27 cellular contexts compared by ENCODE assay signal in the genomic region with DNA sequence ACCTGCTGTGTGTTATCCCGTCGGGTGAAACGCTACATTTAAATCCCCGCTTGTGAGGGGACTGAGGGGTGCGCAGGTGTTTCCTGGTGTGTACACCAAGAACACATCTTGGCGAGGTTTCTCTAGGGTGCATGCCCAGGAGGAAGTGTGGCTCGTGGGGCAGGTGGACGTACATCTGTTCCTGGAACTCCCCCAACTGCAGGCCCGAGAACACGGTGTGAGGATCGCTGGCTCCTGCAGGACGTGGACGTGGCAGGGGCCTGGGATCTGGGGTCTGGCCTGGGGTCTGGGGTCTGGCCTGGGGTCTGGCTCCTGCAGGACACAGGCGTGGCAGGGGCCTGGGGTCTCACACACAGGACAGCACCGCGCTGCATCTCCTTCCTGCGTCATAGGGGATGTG. TPM values are rescaled to one million over a fixed set of nuclear protein-coding genes. Genes with fewer than 3 reads are reported as not detected.
DNase-seq lines count a peak whose midpoint lies in the region; FAIRE-seq and TF ChIP-seq lines count a peak whose summit lies in the region.
"Had no signal": no experiment of that assay in that cellular context is flagged by ENCODE, and none has a peak within 500 bp of the region (broad histone marks: within the 10 kb centered on the region; RNA-seq: fewer than 3 reads in every experiment).

No MANE protein-coding gene starts in this region.

- peaks cover 4% of the 10 kb centered on the region for H3K9me3 Mint-ChIP-seq in activated CD4-positive, alpha-beta T cell treated with anti-CD3 and anti-CD28 coated beads, Interleukin-2, amount 10 ng/mL, durations not matched to agents 7 days and 5 days

- peaks cover 2% of the 10 kb centered on the region for H3K36me3 Mint-ChIP-seq in activated CD4-positive, alpha-beta T cell treated with anti-CD3 and anti-CD28 coated beads, Interleukin-2, amount 10 ng/mL, durations not matched to agents 7 days and 5 days (ENCODE audit: low read depth)

- H3K4me1 ChIP-seq in BLaER1 treated with 17β-estradiol and CSF1 and Interleukin-3, amounts not matched to agents 10 nM and 100 nM, result peaks cover 0 to 46% (median 27%) of the 10 kb centered on the region in 10 experiments; a peak in 15 of 20 replicates
- no peaks in the 10 kb centered on the region for H3K4me1 ChIP-seq in kidney (ENCODE audit: control insufficient read depth in 1 of 2, insufficient read depth in 1 of 2, low read depth in 1 of 2, low read length in 2 of 2)
- H3K4me1 ChIP-seq in MM.1S (ENCODE audit: low read length), result no peaks in the 10 kb centered on the region
- H3K4me1 ChIP-seq: HAP-1, SJSA1 had no signal

- no peaks in the 10 kb centered on the region; a peak in 1 of 22 replicates for H3K9me3 ChIP-seq in BLaER1 treated with 17β-estradiol and CSF1 and Interleukin-3, amounts not matched to agents 10 nM and 100 nM (replicated peaks in 1 of 11)
- no peaks in the 10 kb centered on the region for H3K9me3 ChIP-seq in kidney (ENCODE audit: control insufficient read depth in 1 of 2, low read length in 2 of 2)
- no peaks in the 10 kb centered on the region for H3K9me3 ChIP-seq in MM.1S (replicated peaks; ENCODE audit: insufficient read depth, low read length)
- H3K9me3 ChIP-seq: HAP-1, MG63, SJSA1 had no signal

- peak overlapping the region in 8 of 11 experiments; percentile 46 to 66 (median 54); a peak in 15 of 22 replicates for H3K4me2 ChIP-seq in BLaER1 treated with 17β-estradiol and CSF1 and Interleukin-3, amounts not matched to agents 10 nM and 100 nM
- no peak overlapping the region for H3K4me2 ChIP-seq in MM.1S (ENCODE audit: low read depth, low read length)

- no peaks in the 10 kb centered on the region for H3K9me2 ChIP-seq in MM.1S (replicated peaks; ENCODE audit: insufficient read depth, low read length)

- CTCF ChIA-PET in activated CD4-positive, alpha-beta T cell treated with anti-CD3 and anti-CD28 coated beads, Interleukin-2, amount 10 ng/mL, durations not matched to agents 7 days and 5 days (lab: Charles Lee), result no interaction called here

- intact Hi-C loops in kidney (cut with DNase I), result no loop called here
- intact Hi-C loops in posterior vena cava (cut with DNase I), result no loop called here

- peaks cover 0 to 20% (median 0%) of the 10 kb centered on the region in 11 experiments; a peak in 5 of 22 replicates for H4K20me1 ChIP-seq in BLaER1 treated with 17β-estradiol and CSF1 and Interleukin-3, amounts not matched to agents 10 nM and 100 nM
- no peaks in the 10 kb centered on the region for H4K20me1 ChIP-seq in MM.1S (ENCODE audit: insufficient read depth, low read length)

- no peak overlapping the region for H3K4me3 Mint-ChIP-seq in activated CD4-positive, alpha-beta T cell treated with anti-CD3 and anti-CD28 coated beads, Interleukin-2, amount 10 ng/mL, durations not matched to agents 7 days and 5 days
- H3K4me3 Mint-ChIP-seq: HFFc6 had no signal

- no peak overlapping the region for H3K4me3 ChIP-seq in BLaER1 treated with 17β-estradiol and CSF1 and Interleukin-3, amounts not matched to agents 10 nM and 100 nM
- H3K4me3 ChIP-seq in kidney (ENCODE audit: low read length in 2 of 2) (no peak overlapping the region), MM.1S (ENCODE audit: low read length) (no peak overlapping the region), coronary artery (no peak overlapping the region)
- H3K4me3 ChIP-seq: GM23248, HAP-1, MG63, SJSA1 had no signal

- no peaks in the 10 kb centered on the region for H3K36me3 ChIP-seq in BLaER1 treated with 17β-estradiol and CSF1 and Interleukin-3, amounts not matched to agents 10 nM and 100 nM
- no peaks in the 10 kb centered on the region for H3K36me3 ChIP-seq in kidney (ENCODE audit: control insufficient read depth in 1 of 2, insufficient read depth in 2 of 2, low read length in 2 of 2)
- no peaks in the 10 kb centered on the region for H3K36me3 ChIP-seq in MM.1S (replicated peaks; ENCODE audit: insufficient read depth, low read length)
- H3K36me3 ChIP-seq: HAP-1, MG63, SJSA1 had no signal

- H3F3A ChIP-seq in MM.1S (ENCODE audit: insufficient read depth, low read length), result no peaks in the 10 kb centered on the region

- peaks cover 0 to 5% (median 0%) of the 10 kb centered on the region in 11 experiments; a peak in 1 of 22 replicates for H3K27me3 ChIP-seq in BLaER1 treated with 17β-estradiol and CSF1 and Interleukin-3, amounts not matched to agents 10 nM and 100 nM
- H3K27me3 ChIP-seq in MM.1S (replicated peaks; ENCODE audit: insufficient read depth, low read length), result peaks cover 75% of the 10 kb centered on the region
- H3K27me3 ChIP-seq: MG63, SJSA1 had no signal

- no peak for TF ChIP-seq CTCF in kidney (IDR thresholded peaks at IDR 0.05; ENCODE audit: borderline replicate concordance, extremely low read depth, insufficient read depth)
- no peak for TF ChIP-seq CTCF in MM.1S (IDR thresholded peaks at IDR 0.05; ENCODE audit: low read length)
- no peak for TF ChIP-seq CTCF in coronary artery (IDR thresholded peaks at IDR 0.05)

- H3K27me3 Mint-ChIP-seq in activated CD4-positive, alpha-beta T cell treated with anti-CD3 and anti-CD28 coated beads, Interleukin-2, amount 10 ng/mL, durations not matched to agents 7 days and 5 days, result peaks cover 7% of the 10 kb centered on the region

- no peaks in the 10 kb centered on the region for H3K79me2 ChIP-seq in MM.1S (ENCODE audit: low read length)

- DNase-seq in G401 (ENCODE audit: low spot score), result peak; percentile 72
- DNase-seq in kidney, result peak; percentile 48
- DNase-seq in posterior vena cava (ENCODE audit: low spot score), result peak; percentile 58
- no peak for DNase-seq in MM.1S
- DNase-seq in coronary artery (ENCODE audit: low spot score), result no peak
- DNase-seq in activated CD4-positive, alpha-beta T cell treated with anti-CD3 and anti-CD28 coated beads, Interleukin-2, amount 10 ng/mL, durations not matched to agents 7 days and 5 days, result no peak
- DNase-seq: Calu3, DMS79 treated with DMSO at 0.1 percent for 48 hours, GM23248, HFFc6, IMR-90, KG1, MG63, NCI-H1417, NCI-H1694, NCI-H2081 treated with DMSO at 0.1 percent for 48 hours, NCI-H2171, NCI-H226, NCI-H510A, NCI-H69, PC-3, Right ventricle myocardium superior had no signal

- in situ Hi-C loops in G401 (cut with HindIII; ENCODE audit: low sequenced_read_pairs), result no loop called here

- no peak overlapping the region for H3K27ac Mint-ChIP-seq in activated CD4-positive, alpha-beta T cell treated with anti-CD3 and anti-CD28 coated beads, Interleukin-2, amount 10 ng/mL, durations not matched to agents 7 days and 5 days
- H3K27ac Mint-ChIP-seq: HFFc6 had no signal

- no peak overlapping the region for H2AFZ ChIP-seq in MM.1S (ENCODE audit: low read length)
- H2AFZ ChIP-seq: GM23248 had no signal

- POLR2A ChIA-PET in activated CD4-positive, alpha-beta T cell treated with anti-CD3 and anti-CD28 coated beads, Interleukin-2, amount 10 ng/mL, durations not matched to agents 7 days and 5 days (lab: Charles Lee), result no interaction called here

- FAIRE-seq in kidney (lab: Jason Lieb, UNC), result no peak

- H3K4me1 Mint-ChIP-seq in activated CD4-positive, alpha-beta T cell treated with anti-CD3 and anti-CD28 coated beads, Interleukin-2, amount 10 ng/mL, durations not matched to agents 7 days and 5 days, result no peaks in the 10 kb centered on the region

- H3K9ac ChIP-seq in BLaER1 treated with 17β-estradiol and CSF1 and Interleukin-3, amounts not matched to agents 10 nM and 100 nM, result no peak overlapping the region
- H3K9ac ChIP-seq in kidney (ENCODE audit: low read length in 2 of 2) (no peak overlapping the region), MM.1S (ENCODE audit: low read length) (no peak overlapping the region)
- H3K9ac ChIP-seq: GM23248 had no signal

- no peak overlapping the region for H3K27ac ChIP-seq in BLaER1 treated with 17β-estradiol and CSF1 and Interleukin-3, amounts not matched to agents 10 nM and 100 nM
- H3K27ac ChIP-seq in kidney (ENCODE audit: low read depth in 2 of 2, low read length in 2 of 2) (no peak overlapping the region), MM.1S (ENCODE audit: low read length) (no peak overlapping the region), coronary artery (no peak overlapping the region)
- H3K27ac ChIP-seq: GM23248, SJSA1 had no signal

RNA-seq across cellular contexts. Expression of a gene that starts 10.1 kb away (rescaled TPM):
- 0.47 and 4.0 TPM in 2 replicates for total RNA-seq in G401 (2014; rRNA removed; shearing (Covaris generic))
- total RNA-seq in kidney (8.7 TPM), posterior vena cava (under 1 TPM; 0.33 to 0.37 TPM)
- 0.43 TPM for polyA plus RNA-seq in kidney (ENCODE audit: insufficient read depth, low read depth, low replicate concordance)
- total RNA-seq in activated CD4-positive, alpha-beta T cell treated with anti-CD3 and anti-CD28 coated beads, Interleukin-2, amount 10 ng/mL, durations not matched to agents 7 days and 5 days, result under 1 TPM; 0.07 to 0.08 TPM
- total RNA-seq: A673, PC-3, Right ventricle myocardium superior, RPMI7951 had no signal

RNA-seq across cellular contexts. Expression of a gene that starts 59.9 kb away (rescaled TPM):
- not detected in 2 replicates for total RNA-seq in G401 (2014; rRNA removed; shearing (Covaris generic))
- not detected for total RNA-seq in kidney
- not detected for polyA plus RNA-seq in kidney (ENCODE audit: insufficient read depth, low read depth, low replicate concordance)
- not detected for total RNA-seq in posterior vena cava
- not detected for total RNA-seq in activated CD4-positive, alpha-beta T cell treated with anti-CD3 and anti-CD28 coated beads, Interleukin-2, amount 10 ng/mL, durations not matched to agents 7 days and 5 days
- total RNA-seq: A673, Calu3, GM23248, HFFc6, IMR-90, PC-3, Right ventricle myocardium superior, RPMI7951, SJSA1 had no signal
- polyA plus RNA-seq: GM23248, IMR-90 had no signal

Comparison
In these comparisons a context has a peak if more than half of its experiments do, and no peak if none do; other contexts are left out.
1. DNase-seq: peak in G401 (single experiment), kidney (single experiment) and posterior vena cava (single experiment); none in MM.1S (single experiment), coronary artery (single experiment) and activated CD4-positive, alpha-beta T cell treated with anti-CD3 and anti-CD28 coated beads, Interleukin-2, amount 10 ng/mL, durations not matched to agents 7 days and 5 days (single experiment).